2 cellular contexts compared by ENCODE assay signal in genomic region chr4:177479063-177479462, GRCh38.
A peak's percentile ranks its signal among the peaks of the same experiment; 100 is the strongest.
TF ChIP-seq lines count a peak whose summit lies in the region.

No MANE protein-coding gene starts in this region.

TF ChIP-seq in SK-N-SH, 30 proteins besides CTCF, POLR2A, EP300 and RAD21:
- TF ChIP-seq GATA2 (CRISPR knock-in tag; IDR thresholded peaks at IDR 0.05) = 0 out of 2 replicates have a peak, but pooled peaks have one; percentile 8
- TF ChIP-seq ZBTB33 (IDR thresholded peaks at IDR 0.05; ENCODE audit: borderline replicate concordance, low read depth) = no peak

TF ChIP-seq in K562, 482 proteins besides CTCF, POLR2A, EP300 and RAD21:
- TF ChIP-seq ETV1 (tag; conservative IDR thresholded peaks at IDR 0.05; ENCODE audit: low read depth) (0 out of 2 replicates have a peak, but pooled peaks have one; percentile 20), COPS2 (conservative IDR thresholded peaks at IDR 0.05) (no peak), ZNF395 (CRISPR knock-in tag; IDR thresholded peaks at IDR 0.05) (no peak)
